Comparison of ENCODE assay signal across 20 cellular contexts in genomic region chr17:50133769-50134099, GRCh38. TPM values are rescaled to one million over a fixed set of nuclear protein-coding genes. Genes with fewer than 3 reads are reported as not detected.
A peak's percentile ranks its signal among the peaks of the same experiment; 100 is the strongest.
DNase-seq lines count a peak whose midpoint lies in the region; ATAC-seq, FAIRE-seq and TF ChIP-seq lines count a peak whose summit lies in the region.
"Had no signal": no experiment of that assay in that cellular context is flagged by ENCODE, and none has a peak within 500 bp of the region (broad histone marks: within the 10 kb centered on the region; RNA-seq: fewer than 3 reads in every experiment).

No MANE protein-coding gene starts in this region.

- intact Hi-C loops in K562 (cut with micrococcal nuclease) (no loop called here), kidney (cut with DNase I) (no loop called here)

- TF ChIP-seq CTCF in GM23338 (conservative IDR thresholded peaks at IDR 0.05; ENCODE audit: low read depth in 2 of 2) (no peak), K562 (IDR thresholded peaks at IDR 0.05 in 2 of 3, conservative IDR thresholded peaks at IDR 0.05 in 1 of 3; ENCODE audit: insufficient read depth in 2 of 3, low read depth in 1 of 3, low read length in 3 of 3) (no peak), kidney (IDR thresholded peaks at IDR 0.05; ENCODE audit: borderline replicate concordance, extremely low read depth, insufficient read depth) (no peak), smooth muscle cell (IDR thresholded peaks at IDR 0.05; ENCODE audit: borderline replicate concordance, insufficient read depth, poor library complexity, severe bottlenecking) (no peak)

- H3K4me1 ChIP-seq in GM23338 (ENCODE audit: insufficient read depth): peaks cover 27% of the 10 kb centered on the region
- peaks cover 0 to 34% of the 10 kb centered on the region in 2 experiments; a peak in 3 of 5 replicates for H3K4me1 ChIP-seq in K562 (replicated peaks in 1 of 2; ENCODE audit: control insufficient read depth in 2 of 2, insufficient read depth in 2 of 2, low read length in 2 of 2)
- H3K4me1 ChIP-seq in kidney (ENCODE audit: control insufficient read depth in 1 of 2, insufficient read depth in 1 of 2, low read depth in 1 of 2, low read length in 2 of 2): peaks cover 18 to 27% of the 10 kb centered on the region in 2 donors
- peaks cover 12% of the 10 kb centered on the region for H3K4me1 ChIP-seq in smooth muscle cell (ENCODE audit: low read depth)

- peaks cover 14% of the 10 kb centered on the region for H3K36me3 Mint-ChIP-seq in GM23338 (ENCODE audit: low read depth)

- H2AFZ ChIP-seq in GM23338: no peak overlapping the region
- no peak overlapping the region for H2AFZ ChIP-seq in K562 (ENCODE audit: low read depth, low read length)
- no peak overlapping the region for H2AFZ ChIP-seq in smooth muscle cell (ENCODE audit: low read depth)

- DNase-seq in GM23338 (ENCODE audit: low spot score) (peak; percentile 46), K562 (ENCODE audit: extremely low read depth in 1 of 4, low spot score in 3 of 4) (peak in 2 of 4 experiments; percentile 54 to 59), kidney (no peak), smooth muscle cell (lab: John Stamatoyannopoulos, UW; ENCODE audit: unreplicated experiment) (no peak), COLO668 (lab: John Stamatoyannopoulos, UW; ENCODE audit: unreplicated experiment) (no peak)
- no peak for DNase-seq in stimulated activated naive CD4-positive, alpha-beta T cell (lab: John Stamatoyannopoulos, UW)
- DNase-seq: activated CD4-positive, alpha-beta T cell treated with anti-CD3 and anti-CD28 coated beads, Interleukin-2, amount 50 U/mL, for 48 hours; activated T-cell treated with anti-CD3 and anti-CD28 coated beads, Interleukin-2, amount 50 U/mL, for 24 hours; naive thymus-derived CD4-positive, alpha-beta T cell; NCI-H187 treated with DMSO at 0.1 percent for 48 hours; NCI-H510A; stimulated activated CD4-positive, alpha-beta T cell treated with anti-CD3 and anti-CD28 coated beads, Interleukin-2, amount 100 ng/mL, for 24 hours had no signal

- H3F3A ChIP-seq in GM23338 (replicated peaks; ENCODE audit: low read depth) (no peaks in the 10 kb centered on the region), smooth muscle cell (ENCODE audit: low read depth) (peaks cover 14% of the 10 kb centered on the region)

- H3K9me1 ChIP-seq in K562 (ENCODE audit: control insufficient read depth, insufficient read depth, low read length): no peaks in the 10 kb centered on the region

- H3K4me2 ChIP-seq in GM23338: peak overlapping the region; percentile 71
- no peak overlapping the region for H3K4me2 ChIP-seq in K562 (ENCODE audit: insufficient read depth, low read length)
- H3K4me2 ChIP-seq in smooth muscle cell: no peak overlapping the region

- no peak overlapping the region for H3K27ac Mint-ChIP-seq in GM23338
- H3K27ac Mint-ChIP-seq: activated naive CD8-positive, alpha-beta T cell; activated T-cell treated with anti-CD3 and anti-CD28 coated beads, Interleukin-2, amount 50 U/mL, for 24 hours; naive thymus-derived CD4-positive, alpha-beta T cell had no signal

- in situ Hi-C loops in K562 (cut with MboI): no loop called here

- H3K4me3 Mint-ChIP-seq in GM23338: peak overlapping the region; percentile 6; the same call in 1 of the 3 replicates
- H3K4me3 Mint-ChIP-seq: activated naive CD8-positive, alpha-beta T cell; activated T-cell treated with anti-CD3 and anti-CD28 coated beads, Interleukin-2, amount 50 U/mL, for 24 hours; naive thymus-derived CD4-positive, alpha-beta T cell had no signal

- no peak for TF ChIP-seq POLR2A in K562 (conservative IDR thresholded peaks at IDR 0.05)

- no peak for TF ChIP-seq RAD21 in K562 (CRISPR knock-in tag; conservative IDR thresholded peaks at IDR 0.05 in 1 of 2, IDR thresholded peaks at IDR 0.05 in 1 of 2)

- H3K79me2 ChIP-seq in GM23338 (replicated peaks; ENCODE audit: insufficient read depth) (no peaks in the 10 kb centered on the region), K562 (ENCODE audit: control insufficient read depth, insufficient read depth, low read length) (no peaks in the 10 kb centered on the region), smooth muscle cell (ENCODE audit: low read depth) (no peaks in the 10 kb centered on the region)

- ATAC-seq in GM23338: peak; percentile 16
- peak; percentile 50 for ATAC-seq in K562
- no peak for ATAC-seq in HG03175 (IDR thresholded peaks at IDR 0.05; ENCODE audit: unreplicated experiment)
- no peak for ATAC-seq in HG03378 (IDR thresholded peaks at IDR 0.05; ENCODE audit: unreplicated experiment)
- ATAC-seq: naive thymus-derived CD4-positive, alpha-beta T cell had no signal

- H3K9ac ChIP-seq in K562 (ENCODE audit: insufficient read depth in 1 of 2, low read depth in 2 of 2, low read length in 2 of 2) (no peak overlapping the region), kidney (ENCODE audit: low read length in 2 of 2) (no peak overlapping the region), smooth muscle cell (ENCODE audit: low read depth) (no peak overlapping the region)

- WGBS in K562 (ENCODE audit: insufficient coverage, low coverage, missing lambda C conversion rate): 43% methylated on average over 8 of the region's 16 CpGs
- 33% methylated on average over 15 of the region's 16 CpGs for WGBS in smooth muscle cell (ENCODE audit: low lambda C conversion rate)

- POLR2A ChIA-PET in K562 (lab: Yijun Ruan, JAX): no interaction called here

- H3K4me3 ChIP-seq in GM23338: 0 out of 2 replicates have a peak overlapping the region, but pooled peaks have one; percentile 23
- H3K4me3 ChIP-seq in K562: no peak overlapping the region
- H3K4me3 ChIP-seq in kidney (ENCODE audit: low read length in 2 of 2): no peak overlapping the region
- no peak overlapping the region for H3K4me3 ChIP-seq in smooth muscle cell
- H3K4me3 ChIP-seq: suprapubic skin had no signal

- H3K27ac ChIP-seq in GM23338 (ENCODE audit: low read depth) (no peak overlapping the region), K562 (ENCODE audit: extremely low read depth, low read depth, low read length) (no peak overlapping the region), kidney (ENCODE audit: low read depth in 2 of 2, low read length in 2 of 2) (peak overlapping the region; percentile 56 to 65), smooth muscle cell (ENCODE audit: low read depth) (peak overlapping the region; percentile 43)
- H3K27ac ChIP-seq: suprapubic skin had no signal

- peaks cover 35% of the 10 kb centered on the region for H3K27me3 Mint-ChIP-seq in GM23338 (ENCODE audit: insufficient read depth, low read depth, poor library complexity)

- CTCF ChIA-PET in K562 (lab: Yijun Ruan, JAX; ENCODE audit: low intra/inter-chr PET ratio): no interaction called here

- H3K36me3 ChIP-seq in GM23338 (ENCODE audit: insufficient read depth) (no peaks in the 10 kb centered on the region; the same call in 1 of the 2 replicates), K562 (ENCODE audit: control insufficient read depth, insufficient read depth, low read length) (peaks cover 44% of the 10 kb centered on the region; the same call in 2 of the 3 replicates), kidney (ENCODE audit: control insufficient read depth in 1 of 2, insufficient read depth in 2 of 2, low read length in 2 of 2) (peaks cover 13 to 16% of the 10 kb centered on the region in 2 donors), smooth muscle cell (ENCODE audit: low read depth) (no peaks in the 10 kb centered on the region)

- H3K9me3 Mint-ChIP-seq in GM23338: no peaks in the 10 kb centered on the region
- H3K9me3 Mint-ChIP-seq: activated T-cell treated with anti-CD3 and anti-CD28 coated beads, Interleukin-2, amount 50 U/mL, for 24 hours; IgD-negative memory B cell had no signal

- BruUV-seq in K562 (replicated peaks; lab: Mats Ljungman, UMichigan): no TSS peak

- no peak for TF ChIP-seq EP300 in K562 (IDR thresholded peaks at IDR 0.05; ENCODE audit: low read length)

- H3K9me3 ChIP-seq in K562 (replicated peaks; ENCODE audit: control insufficient read depth, insufficient read depth, low read depth, low read length): no peaks in the 10 kb centered on the region
- H3K9me3 ChIP-seq in kidney (ENCODE audit: control insufficient read depth in 1 of 2, low read length in 2 of 2): no peaks in the 10 kb centered on the region
- no peaks in the 10 kb centered on the region for H3K9me3 ChIP-seq in smooth muscle cell (replicated peaks; ENCODE audit: low read depth)
- H3K9me3 ChIP-seq: BE2C, suprapubic skin had no signal

- no peaks in the 10 kb centered on the region for H3K9me2 ChIP-seq in GM23338 (ENCODE audit: insufficient read depth)

- H4K20me1 ChIP-seq in GM23338 (replicated peaks; ENCODE audit: insufficient read depth) (no peaks in the 10 kb centered on the region), K562 (replicated peaks; ENCODE audit: control insufficient read depth, insufficient read depth, low read length) (peaks cover 8% of the 10 kb centered on the region), smooth muscle cell (ENCODE audit: low read depth) (peaks cover 39% of the 10 kb centered on the region)

- peaks cover 30% of the 10 kb centered on the region for H3K27me3 ChIP-seq in GM23338 (ENCODE audit: insufficient read depth)
- peaks cover 0 to 1% of the 10 kb centered on the region in 2 experiments; a peak in 2 of 5 replicates for H3K27me3 ChIP-seq in K562 (ENCODE audit: control insufficient read depth in 2 of 2, insufficient read depth in 2 of 2, low read length in 2 of 2)
- H3K27me3 ChIP-seq in smooth muscle cell (ENCODE audit: low read depth): no peaks in the 10 kb centered on the region

- no peak for FAIRE-seq in K562 (lab: Jason Lieb, UNC)
- FAIRE-seq in kidney (lab: Jason Lieb, UNC): no peak
- FAIRE-seq: bronchial epithelial cell had no signal

- H3K4me1 Mint-ChIP-seq in GM23338: peaks cover 43% of the 10 kb centered on the region

RNA-seq across cellular contexts. Expression of gene SAMD14, which starts 3.8 kb away (rescaled TPM):
- total RNA-seq in GM23338 (2014; rRNA removed; shearing (Covaris generic)): 1.3 and 4.7 TPM in 2 replicates
- polyA plus RNA-seq in GM23338 (2016; fragmentation: Nextera tagmentation; extraction: Ambion mirVana) (0.70 and 0.97 TPM in 2 replicates), K562 (2011; rRNA removed) (0.14 TPM in 1 of 2 replicates, not detected in the other), K562 (2014; fragmentation: Illumina TruSeq; extraction: Trizol) (0.04 TPM in 1 of 2 replicates, not detected in the other), K562 (2014; fragmentation: Nextera tagmentation; extraction: Ambion mirVana) (not detected), K562 (2014; rRNA removed) (0.11 TPM in 1 of 2 replicates, not detected in the other), kidney (ENCODE audit: insufficient read depth, low read depth, low replicate concordance) (3.7 TPM), smooth muscle cell (13.7 and 21.1 TPM in 2 replicates)
- 0.18 and 1.0 TPM in 2 replicates for total RNA-seq in K562 (2011; cell fraction: chromatin; rRNA removed; ENCODE audit: low replicate concordance)
- 0.50 TPM in 1 of 2 replicates, not detected in the other for total RNA-seq in K562 (2011; cell fraction: nucleolus; rRNA removed)
- not detected in 2 replicates for total RNA-seq in K562 (2011; cell fraction: nucleoplasm; rRNA removed)
- total RNA-seq in K562 (2014; rRNA removed) (not detected in 2 replicates), K562 (2014; rRNA removed; fragmentation: Illumina TruSeq; extraction: Trizol) (not detected in 2 replicates), K562 (2015; rRNA removed; fragmentation: Illumina TruSeq; extraction: Trizol) (not detected in 2 replicates), K562 (2021) (0.07 TPM in 1 of 2 replicates, not detected in the other), kidney (5.0 TPM), smooth muscle cell (6.3 and 39.1 TPM in 2 replicates)
- polyA plus RNA-seq in K562 (2011; cell fraction: cytosol; rRNA removed): 0.01 and 0.10 TPM in 2 replicates
- 0.15 and 0.24 TPM in 2 replicates for polyA plus RNA-seq in K562 (2011; cell fraction: nucleus; rRNA removed)
- 0.07 and 0.22 TPM in 2 replicates for polyA plus RNA-seq in K562 (2012)
- 0.15 TPM in 1 of 2 replicates, not detected in the other for polyA minus RNA-seq in K562 (2011; rRNA and poly(A)+ RNA removed)
- polyA minus RNA-seq in K562 (2011; cell fraction: cytosol; rRNA and poly(A)+ RNA removed): not detected in 2 replicates
- not detected in 2 replicates for polyA minus RNA-seq in K562 (2011; cell fraction: nucleus; rRNA and poly(A)+ RNA removed)
- polyA plus RNA-seq: naive thymus-derived CD4-positive, alpha-beta T cell had no signal

RNA-seq across cellular contexts. Expression of gene PPP1R9B, which starts 16.7 kb away (rescaled TPM):
- 10.1 and 10.5 TPM in 2 replicates for total RNA-seq in GM23338 (2014; rRNA removed; shearing (Covaris generic))
- polyA plus RNA-seq in GM23338 (2016; fragmentation: Nextera tagmentation; extraction: Ambion mirVana) (1.9 and 2.1 TPM in 2 replicates), K562 (2011; rRNA removed) (11.6 and 12.7 TPM in 2 replicates), K562 (2014; fragmentation: Illumina TruSeq; extraction: Trizol) (24.7 and 25.5 TPM in 2 replicates), K562 (2014; fragmentation: Nextera tagmentation; extraction: Ambion mirVana) (under 1 TPM; 0.10 to 0.13 TPM), K562 (2014; rRNA removed) (34.2 and 35.7 TPM in 2 replicates), kidney (ENCODE audit: insufficient read depth, low read depth, low replicate concordance) (17.1 TPM), smooth muscle cell (6.7 and 10.2 TPM in 2 replicates)
- 29.7 and 49.5 TPM in 2 replicates for total RNA-seq in K562 (2011; cell fraction: chromatin; rRNA removed; ENCODE audit: low replicate concordance)
- 27.6 and 29.7 TPM in 2 replicates for total RNA-seq in K562 (2011; cell fraction: nucleolus; rRNA removed)
- total RNA-seq in K562 (2011; cell fraction: nucleoplasm; rRNA removed): 29.0 and 30.6 TPM in 2 replicates
- total RNA-seq in K562 (2014; rRNA removed) (45.5 and 52.9 TPM in 2 replicates), K562 (2014; rRNA removed; fragmentation: Illumina TruSeq; extraction: Trizol) (9.9 and 14.5 TPM in 2 replicates), K562 (2015; rRNA removed; fragmentation: Illumina TruSeq; extraction: Trizol) (28.6 and 29.0 TPM in 2 replicates), K562 (2021) (56.6 and 63.5 TPM in 2 replicates), kidney (64.4 TPM), smooth muscle cell (20.8 and 21.8 TPM in 2 replicates)
- 11.9 and 15.6 TPM in 2 replicates for polyA plus RNA-seq in K562 (2011; cell fraction: cytosol; rRNA removed)
- polyA plus RNA-seq in K562 (2011; cell fraction: nucleus; rRNA removed): 50.9 and 52.5 TPM in 2 replicates
- 27.4 and 32.9 TPM in 2 replicates for polyA plus RNA-seq in K562 (2012)
- 18.9 and 21.8 TPM in 2 replicates for polyA minus RNA-seq in K562 (2011; rRNA and poly(A)+ RNA removed)
- polyA minus RNA-seq in K562 (2011; cell fraction: cytosol; rRNA and poly(A)+ RNA removed): 17.7 and 18.7 TPM in 2 replicates
- 12.4 and 25.9 TPM in 2 replicates for polyA minus RNA-seq in K562 (2011; cell fraction: nucleus; rRNA and poly(A)+ RNA removed)

RNA-seq across cellular contexts. Expression of gene SGCA, which starts 32.1 kb away (rescaled TPM):
- total RNA-seq in GM23338 (2014; rRNA removed; shearing (Covaris generic)): not detected in 2 replicates
- polyA plus RNA-seq in GM23338 (2016; fragmentation: Nextera tagmentation; extraction: Ambion mirVana) (0.19 TPM in 1 of 2 replicates, not detected in the other), K562 (2011; rRNA removed) (not detected in 2 replicates), K562 (2014; fragmentation: Illumina TruSeq; extraction: Trizol) (not detected in 2 replicates), K562 (2014; fragmentation: Nextera tagmentation; extraction: Ambion mirVana) (not detected), K562 (2014; rRNA removed) (not detected in 2 replicates), kidney (ENCODE audit: insufficient read depth, low read depth, low replicate concordance) (5.5 TPM), smooth muscle cell (1.4 and 2.1 TPM in 2 replicates)
- not detected in 2 replicates for total RNA-seq in K562 (2011; cell fraction: chromatin; rRNA removed; ENCODE audit: low replicate concordance)
- not detected in 2 replicates for total RNA-seq in K562 (2011; cell fraction: nucleolus; rRNA removed)
- total RNA-seq in K562 (2011; cell fraction: nucleoplasm; rRNA removed): not detected in 2 replicates
- total RNA-seq in K562 (2014; rRNA removed) (not detected in 2 replicates), K562 (2014; rRNA removed; fragmentation: Illumina TruSeq; extraction: Trizol) (not detected in 2 replicates), K562 (2015; rRNA removed; fragmentation: Illumina TruSeq; extraction: Trizol) (not detected in 2 replicates), K562 (2021) (not detected in 2 replicates), kidney (4.2 TPM), smooth muscle cell (0.99 TPM in 1 of 2 replicates, not detected in the other)
- polyA plus RNA-seq in K562 (2011; cell fraction: cytosol; rRNA removed): not detected in 2 replicates
- polyA plus RNA-seq in K562 (2011; cell fraction: nucleus; rRNA removed): not detected in 2 replicates
- not detected in 2 replicates for polyA plus RNA-seq in K562 (2012)
- not detected in 2 replicates for polyA minus RNA-seq in K562 (2011; rRNA and poly(A)+ RNA removed)
- not detected in 2 replicates for polyA minus RNA-seq in K562 (2011; cell fraction: cytosol; rRNA and poly(A)+ RNA removed)
- not detected in 2 replicates for polyA minus RNA-seq in K562 (2011; cell fraction: nucleus; rRNA and poly(A)+ RNA removed)
- total RNA-seq: bronchial epithelial cell, renal cortical epithelial cell had no signal
- polyA plus RNA-seq: naive thymus-derived CD4-positive, alpha-beta T cell had no signal

RNA-seq across cellular contexts. Expression of gene PDK2, which starts 38.6 kb away (rescaled TPM):
- total RNA-seq in GM23338 (2014; rRNA removed; shearing (Covaris generic)): 11.4 and 15.9 TPM in 2 replicates
- polyA plus RNA-seq in GM23338 (2016; fragmentation: Nextera tagmentation; extraction: Ambion mirVana) (12.0 and 13.2 TPM in 2 replicates), K562 (2011; rRNA removed) (1.8 and 5.3 TPM in 2 replicates), K562 (2014; fragmentation: Illumina TruSeq; extraction: Trizol) (2.0 and 2.7 TPM in 2 replicates), K562 (2014; fragmentation: Nextera tagmentation; extraction: Ambion mirVana) (under 1 TPM; 0.03 to 0.08 TPM), K562 (2014; rRNA removed) (1.5 and 2.6 TPM in 2 replicates), kidney (ENCODE audit: insufficient read depth, low read depth, low replicate concordance) (121 TPM), smooth muscle cell (34.3 and 36.5 TPM in 2 replicates)
- total RNA-seq in K562 (2011; cell fraction: chromatin; rRNA removed; ENCODE audit: low replicate concordance): 1.4 and 4.1 TPM in 2 replicates
- total RNA-seq in K562 (2011; cell fraction: nucleolus; rRNA removed): 1.1 and 3.0 TPM in 2 replicates
- total RNA-seq in K562 (2011; cell fraction: nucleoplasm; rRNA removed): 0.37 and 0.53 TPM in 2 replicates
- total RNA-seq in K562 (2014; rRNA removed) (1.00 and 1.5 TPM in 2 replicates), K562 (2014; rRNA removed; fragmentation: Illumina TruSeq; extraction: Trizol) (0.38 and 0.87 TPM in 2 replicates), K562 (2015; rRNA removed; fragmentation: Illumina TruSeq; extraction: Trizol) (1.2 and 1.4 TPM in 2 replicates), K562 (2021) (1.9 and 2.5 TPM in 2 replicates), kidney (41.9 TPM), smooth muscle cell (21.7 and 28.2 TPM in 2 replicates)
- polyA plus RNA-seq in K562 (2011; cell fraction: cytosol; rRNA removed): 3.7 and 10.5 TPM in 2 replicates
- polyA plus RNA-seq in K562 (2011; cell fraction: nucleus; rRNA removed): 4.9 and 5.8 TPM in 2 replicates
- 2.6 and 5.2 TPM in 2 replicates for polyA plus RNA-seq in K562 (2012)
- polyA minus RNA-seq in K562 (2011; rRNA and poly(A)+ RNA removed): 3.0 and 4.2 TPM in 2 replicates
- 3.3 and 9.3 TPM in 2 replicates for polyA minus RNA-seq in K562 (2011; cell fraction: cytosol; rRNA and poly(A)+ RNA removed)
- 1.6 and 1.8 TPM in 2 replicates for polyA minus RNA-seq in K562 (2011; cell fraction: nucleus; rRNA and poly(A)+ RNA removed)

Comparison
In these comparisons a context has a peak if more than half of its experiments do, and no peak if none do; other contexts are left out.
1. ATAC-seq: peak in GM23338 (single experiment) and K562 (single experiment); none in HG03175 (single experiment) and HG03378 (single experiment).
2. H3K27ac ChIP-seq: peak in kidney (2 of 2) and smooth muscle cell (single experiment); none in GM23338 (single experiment) and K562 (single experiment).